ENCODE assay signal across 1 cellular context in the genomic region with DNA sequence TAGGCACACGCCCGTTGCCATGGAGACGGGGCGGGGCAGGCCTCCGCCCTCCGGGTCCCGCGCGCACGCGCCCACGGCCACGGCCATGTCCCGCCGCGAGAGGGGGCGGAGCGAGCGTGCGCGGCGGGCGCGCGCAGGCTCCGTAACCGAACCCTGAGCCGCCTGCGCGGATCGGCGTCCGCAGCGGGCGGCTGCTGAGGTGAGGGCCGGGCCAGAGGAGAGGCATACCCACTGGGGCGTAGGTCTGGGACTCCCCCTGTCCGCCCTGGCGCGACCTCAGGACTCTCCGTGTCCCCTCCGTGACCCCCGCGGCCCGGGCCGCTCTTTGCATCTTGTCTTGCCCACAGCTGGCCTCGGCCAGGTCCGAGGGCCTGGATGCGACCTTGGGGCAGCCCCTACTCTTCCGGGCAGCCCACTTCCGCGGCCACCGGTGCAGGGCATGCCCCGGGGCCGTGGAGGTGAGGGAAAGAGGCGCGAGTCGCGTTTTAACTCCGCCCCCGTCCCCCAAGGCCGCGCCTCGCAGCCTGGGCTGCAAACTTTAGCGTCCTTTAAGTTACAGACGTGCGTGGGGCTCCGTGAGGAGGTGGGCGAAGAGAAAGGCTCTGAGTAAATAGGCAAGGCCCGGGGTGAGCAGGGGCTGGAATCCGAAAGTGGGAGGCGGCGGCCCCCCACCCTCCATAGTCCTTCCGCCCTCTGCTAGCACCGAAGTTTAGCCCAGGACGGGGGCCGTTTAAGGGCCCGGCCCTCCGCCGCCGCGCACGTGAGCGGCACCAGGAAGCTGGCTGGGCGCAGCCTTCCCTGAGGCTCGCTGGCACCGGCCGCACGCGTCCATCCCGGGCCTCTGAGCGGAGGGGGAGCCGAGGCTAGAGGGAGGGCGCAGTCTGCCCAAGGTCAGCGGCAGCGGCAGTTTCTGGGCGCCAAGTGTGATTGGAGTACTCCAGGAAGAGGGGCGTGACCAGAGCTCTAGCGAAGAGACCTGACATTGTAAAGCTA.
A peak's percentile ranks its signal among the peaks of the same experiment; 100 is the strongest.
TF ChIP-seq lines count a peak whose summit lies in the region.

A gene with protein sequence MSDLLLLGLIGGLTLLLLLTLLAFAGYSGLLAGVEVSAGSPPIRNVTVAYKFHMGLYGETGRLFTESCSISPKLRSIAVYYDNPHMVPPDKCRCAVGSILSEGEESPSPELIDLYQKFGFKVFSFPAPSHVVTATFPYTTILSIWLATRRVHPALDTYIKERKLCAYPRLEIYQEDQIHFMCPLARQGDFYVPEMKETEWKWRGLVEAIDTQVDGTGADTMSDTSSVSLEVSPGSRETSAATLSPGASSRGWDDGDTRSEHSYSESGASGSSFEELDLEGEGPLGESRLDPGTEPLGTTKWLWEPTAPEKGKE (plus strand): TSS at position 163 of the 993 bp plus-strand sequence. CDS start 3,053 bp downstream, outside the sequence.

TF ChIP-seq in GM12878, 131 proteins besides CTCF, POLR2A, EP300 and RAD21 (continued from another document and continues in another):
- TF ChIP-seq, protein P1, sequence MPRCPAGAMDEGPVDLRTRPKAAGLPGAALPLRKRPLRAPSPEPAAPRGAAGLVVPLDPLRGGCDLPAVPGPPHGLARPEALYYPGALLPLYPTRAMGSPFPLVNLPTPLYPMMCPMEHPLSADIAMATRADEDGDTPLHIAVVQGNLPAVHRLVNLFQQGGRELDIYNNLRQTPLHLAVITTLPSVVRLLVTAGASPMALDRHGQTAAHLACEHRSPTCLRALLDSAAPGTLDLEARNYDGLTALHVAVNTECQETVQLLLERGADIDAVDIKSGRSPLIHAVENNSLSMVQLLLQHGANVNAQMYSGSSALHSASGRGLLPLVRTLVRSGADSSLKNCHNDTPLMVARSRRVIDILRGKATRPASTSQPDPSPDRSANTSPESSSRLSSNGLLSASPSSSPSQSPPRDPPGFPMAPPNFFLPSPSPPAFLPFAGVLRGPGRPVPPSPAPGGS (IDR thresholded peaks at IDR 0.05; ENCODE audit: borderline replicate concordance, insufficient read depth, low read depth, low read length, poor library complexity, severe bottlenecking) = peak; percentile 16
- TF ChIP-seq HDAC2 (IDR thresholded peaks at IDR 0.05) (no peak), JUNB (IDR thresholded peaks at IDR 0.05) (no peak), FOXK2 (IDR thresholded peaks at IDR 0.05) (no peak), RFX5 (IDR thresholded peaks at IDR 0.05; ENCODE audit: low read depth, low read length) (no peak), ETV6 (conservative IDR thresholded peaks at IDR 0.05 in 1 of 2, IDR thresholded peaks at IDR 0.05 in 1 of 2; ENCODE audit: borderline replicate concordance in 1 of 2, low read depth in 1 of 2) (0 out of 4 replicates have a peak, but pooled peaks of 1 of the 2 experiments have one; percentile 26), CHD1 (IDR thresholded peaks at IDR 0.05; ENCODE audit: low read depth, low read length) (no peak), CHD4 (IDR thresholded peaks at IDR 0.05) (no peak), SMARCA5 (IDR thresholded peaks at IDR 0.05) (0 out of 2 replicates have a peak, but pooled peaks have one; percentile 47), MYC (IDR thresholded peaks at IDR 0.05; ENCODE audit: insufficient read depth, insufficient read length, insufficient replicate concordance, low read length, severe bottlenecking) (no peak), SMAD5 (IDR thresholded peaks at IDR 0.05; ENCODE audit: low read depth) (no peak), MTA2 (IDR thresholded peaks at IDR 0.05; ENCODE audit: low read depth) (no peak), GATAD2B (conservative IDR thresholded peaks at IDR 0.05; ENCODE audit: low read depth) (peak; percentile 81), YBX1 (IDR thresholded peaks at IDR 0.05) (no peak), GABPA (IDR thresholded peaks at IDR 0.05; ENCODE audit: low read depth) (no peak), HDAC6 (IDR thresholded peaks at IDR 0.05; ENCODE audit: unreplicated experiment) (no peak), SIN3A (IDR thresholded peaks at IDR 0.05; ENCODE audit: low read depth, low read length) (peak; percentile 77), RCOR1 (conservative IDR thresholded peaks at IDR 0.05; ENCODE audit: low read depth, low read length) (no peak), SUPT20H (IDR thresholded peaks at IDR 0.05; ENCODE audit: borderline replicate concordance, control insufficient read depth, low read depth, low read length) (no peak), SRF (IDR thresholded peaks at IDR 0.05; ENCODE audit: low read depth in 2 of 2, low read length in 2 of 2) (peak in 1 of 2 experiments; percentile 87; a peak in 3 of 4 replicates), ZNF24 (IDR thresholded peaks at IDR 0.05) (no peak), DPF2 (IDR thresholded peaks at IDR 0.05) (peak; percentile 79), RB1 (IDR thresholded peaks at IDR 0.05; ENCODE audit: borderline replicate concordance) (no peak; the same call in 1 of the 2 replicates), STAT3 (IDR thresholded peaks at IDR 0.05; ENCODE audit: low read depth, low read length) (no peak)
- TF ChIP-seq, protein P2, sequence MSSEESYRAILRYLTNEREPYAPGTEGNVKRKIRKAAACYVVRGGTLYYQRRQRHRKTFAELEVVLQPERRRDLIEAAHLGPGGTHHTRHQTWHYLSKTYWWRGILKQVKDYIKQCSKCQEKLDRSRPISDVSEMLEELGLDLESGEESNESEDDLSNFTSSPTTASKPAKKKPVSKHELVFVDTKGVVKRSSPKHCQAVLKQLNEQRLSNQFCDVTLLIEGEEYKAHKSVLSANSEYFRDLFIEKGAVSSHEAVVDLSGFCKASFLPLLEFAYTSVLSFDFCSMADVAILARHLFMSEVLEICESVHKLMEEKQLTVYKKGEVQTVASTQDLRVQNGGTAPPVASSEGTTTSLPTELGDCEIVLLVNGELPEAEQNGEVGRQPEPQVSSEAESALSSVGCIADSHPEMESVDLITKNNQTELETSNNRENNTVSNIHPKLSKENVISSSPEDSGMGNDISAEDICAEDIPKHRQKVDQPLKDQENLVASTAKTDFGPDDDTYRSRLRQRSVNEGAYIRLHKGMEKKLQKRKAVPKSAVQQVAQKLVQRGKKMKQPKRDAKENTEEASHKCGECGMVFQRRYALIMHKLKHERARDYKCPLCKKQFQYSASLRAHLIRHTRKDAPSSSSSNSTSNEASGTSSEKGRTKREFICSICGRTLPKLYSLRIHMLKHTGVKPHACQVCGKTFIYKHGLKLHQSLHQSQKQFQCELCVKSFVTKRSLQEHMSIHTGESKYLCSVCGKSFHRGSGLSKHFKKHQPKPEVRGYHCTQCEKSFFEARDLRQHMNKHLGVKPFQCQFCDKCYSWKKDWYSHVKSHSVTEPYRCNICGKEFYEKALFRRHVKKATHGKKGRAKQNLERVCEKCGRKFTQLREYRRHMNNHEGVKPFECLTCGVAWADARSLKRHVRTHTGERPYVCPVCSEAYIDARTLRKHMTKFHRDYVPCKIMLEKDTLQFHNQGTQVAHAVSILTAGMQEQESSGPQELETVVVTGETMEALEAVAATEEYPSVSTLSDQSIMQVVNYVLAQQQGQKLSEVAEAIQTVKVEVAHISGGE (CRISPR knock-in tag; IDR thresholded peaks at IDR 0.05) = no peak
- TF ChIP-seq, protein P3, sequence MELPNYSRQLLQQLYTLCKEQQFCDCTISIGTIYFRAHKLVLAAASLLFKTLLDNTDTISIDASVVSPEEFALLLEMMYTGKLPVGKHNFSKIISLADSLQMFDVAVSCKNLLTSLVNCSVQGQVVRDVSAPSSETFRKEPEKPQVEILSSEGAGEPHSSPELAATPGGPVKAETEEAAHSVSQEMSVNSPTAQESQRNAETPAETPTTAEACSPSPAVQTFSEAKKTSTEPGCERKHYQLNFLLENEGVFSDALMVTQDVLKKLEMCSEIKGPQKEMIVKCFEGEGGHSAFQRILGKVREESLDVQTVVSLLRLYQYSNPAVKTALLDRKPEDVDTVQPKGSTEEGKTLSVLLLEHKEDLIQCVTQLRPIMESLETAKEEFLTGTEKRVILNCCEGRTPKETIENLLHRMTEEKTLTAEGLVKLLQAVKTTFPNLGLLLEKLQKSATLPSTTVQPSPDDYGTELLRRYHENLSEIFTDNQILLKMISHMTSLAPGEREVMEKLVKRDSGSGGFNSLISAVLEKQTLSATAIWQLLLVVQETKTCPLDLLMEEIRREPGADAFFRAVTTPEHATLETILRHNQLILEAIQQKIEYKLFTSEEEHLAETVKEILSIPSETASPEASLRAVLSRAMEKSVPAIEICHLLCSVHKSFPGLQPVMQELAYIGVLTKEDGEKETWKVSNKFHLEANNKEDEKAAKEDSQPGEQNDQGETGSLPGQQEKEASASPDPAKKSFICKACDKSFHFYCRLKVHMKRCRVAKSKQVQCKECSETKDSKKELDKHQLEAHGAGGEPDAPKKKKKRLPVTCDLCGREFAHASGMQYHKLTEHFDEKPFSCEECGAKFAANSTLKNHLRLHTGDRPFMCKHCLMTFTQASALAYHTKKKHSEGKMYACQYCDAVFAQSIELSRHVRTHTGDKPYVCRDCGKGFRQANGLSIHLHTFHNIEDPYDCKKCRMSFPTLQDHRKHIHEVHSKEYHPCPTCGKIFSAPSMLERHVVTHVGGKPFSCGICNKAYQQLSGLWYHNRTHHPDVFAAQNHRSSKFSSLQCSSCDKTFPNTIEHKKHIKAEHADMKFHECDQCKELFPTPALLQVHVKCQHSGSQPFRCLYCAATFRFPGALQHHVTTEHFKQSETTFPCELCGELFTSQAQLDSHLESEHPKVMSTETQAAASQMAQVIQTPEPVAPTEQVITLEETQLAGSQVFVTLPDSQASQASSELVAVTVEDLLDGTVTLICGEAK (IDR thresholded peaks at IDR 0.05; ENCODE audit: borderline replicate concordance) = no peak
- TF ChIP-seq, protein P4, sequence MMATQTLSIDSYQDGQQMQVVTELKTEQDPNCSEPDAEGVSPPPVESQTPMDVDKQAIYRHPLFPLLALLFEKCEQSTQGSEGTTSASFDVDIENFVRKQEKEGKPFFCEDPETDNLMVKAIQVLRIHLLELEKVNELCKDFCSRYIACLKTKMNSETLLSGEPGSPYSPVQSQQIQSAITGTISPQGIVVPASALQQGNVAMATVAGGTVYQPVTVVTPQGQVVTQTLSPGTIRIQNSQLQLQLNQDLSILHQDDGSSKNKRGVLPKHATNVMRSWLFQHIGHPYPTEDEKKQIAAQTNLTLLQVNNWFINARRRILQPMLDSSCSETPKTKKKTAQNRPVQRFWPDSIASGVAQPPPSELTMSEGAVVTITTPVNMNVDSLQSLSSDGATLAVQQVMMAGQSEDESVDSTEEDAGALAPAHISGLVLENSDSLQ (IDR thresholded peaks at IDR 0.05) = no peak
- TF ChIP-seq, protein P5, sequence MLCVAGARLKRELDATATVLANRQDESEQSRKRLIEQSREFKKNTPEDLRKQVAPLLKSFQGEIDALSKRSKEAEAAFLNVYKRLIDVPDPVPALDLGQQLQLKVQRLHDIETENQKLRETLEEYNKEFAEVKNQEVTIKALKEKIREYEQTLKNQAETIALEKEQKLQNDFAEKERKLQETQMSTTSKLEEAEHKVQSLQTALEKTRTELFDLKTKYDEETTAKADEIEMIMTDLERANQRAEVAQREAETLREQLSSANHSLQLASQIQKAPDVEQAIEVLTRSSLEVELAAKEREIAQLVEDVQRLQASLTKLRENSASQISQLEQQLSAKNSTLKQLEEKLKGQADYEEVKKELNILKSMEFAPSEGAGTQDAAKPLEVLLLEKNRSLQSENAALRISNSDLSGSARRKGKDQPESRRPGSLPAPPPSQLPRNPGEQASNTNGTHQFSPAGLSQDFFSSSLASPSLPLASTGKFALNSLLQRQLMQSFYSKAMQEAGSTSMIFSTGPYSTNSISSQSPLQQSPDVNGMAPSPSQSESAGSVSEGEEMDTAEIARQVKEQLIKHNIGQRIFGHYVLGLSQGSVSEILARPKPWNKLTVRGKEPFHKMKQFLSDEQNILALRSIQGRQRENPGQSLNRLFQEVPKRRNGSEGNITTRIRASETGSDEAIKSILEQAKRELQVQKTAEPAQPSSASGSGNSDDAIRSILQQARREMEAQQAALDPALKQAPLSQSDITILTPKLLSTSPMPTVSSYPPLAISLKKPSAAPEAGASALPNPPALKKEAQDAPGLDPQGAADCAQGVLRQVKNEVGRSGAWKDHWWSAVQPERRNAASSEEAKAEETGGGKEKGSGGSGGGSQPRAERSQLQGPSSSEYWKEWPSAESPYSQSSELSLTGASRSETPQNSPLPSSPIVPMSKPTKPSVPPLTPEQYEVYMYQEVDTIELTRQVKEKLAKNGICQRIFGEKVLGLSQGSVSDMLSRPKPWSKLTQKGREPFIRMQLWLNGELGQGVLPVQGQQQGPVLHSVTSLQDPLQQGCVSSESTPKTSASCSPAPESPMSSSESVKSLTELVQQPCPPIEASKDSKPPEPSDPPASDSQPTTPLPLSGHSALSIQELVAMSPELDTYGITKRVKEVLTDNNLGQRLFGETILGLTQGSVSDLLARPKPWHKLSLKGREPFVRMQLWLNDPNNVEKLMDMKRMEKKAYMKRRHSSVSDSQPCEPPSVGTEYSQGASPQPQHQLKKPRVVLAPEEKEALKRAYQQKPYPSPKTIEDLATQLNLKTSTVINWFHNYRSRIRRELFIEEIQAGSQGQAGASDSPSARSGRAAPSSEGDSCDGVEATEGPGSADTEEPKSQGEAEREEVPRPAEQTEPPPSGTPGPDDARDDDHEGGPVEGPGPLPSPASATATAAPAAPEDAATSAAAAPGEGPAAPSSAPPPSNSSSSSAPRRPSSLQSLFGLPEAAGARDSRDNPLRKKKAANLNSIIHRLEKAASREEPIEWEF (IDR thresholded peaks at IDR 0.05; ENCODE audit: insufficient replicate concordance, low read depth, low read length) = no peak
- TF ChIP-seq, protein P6, sequence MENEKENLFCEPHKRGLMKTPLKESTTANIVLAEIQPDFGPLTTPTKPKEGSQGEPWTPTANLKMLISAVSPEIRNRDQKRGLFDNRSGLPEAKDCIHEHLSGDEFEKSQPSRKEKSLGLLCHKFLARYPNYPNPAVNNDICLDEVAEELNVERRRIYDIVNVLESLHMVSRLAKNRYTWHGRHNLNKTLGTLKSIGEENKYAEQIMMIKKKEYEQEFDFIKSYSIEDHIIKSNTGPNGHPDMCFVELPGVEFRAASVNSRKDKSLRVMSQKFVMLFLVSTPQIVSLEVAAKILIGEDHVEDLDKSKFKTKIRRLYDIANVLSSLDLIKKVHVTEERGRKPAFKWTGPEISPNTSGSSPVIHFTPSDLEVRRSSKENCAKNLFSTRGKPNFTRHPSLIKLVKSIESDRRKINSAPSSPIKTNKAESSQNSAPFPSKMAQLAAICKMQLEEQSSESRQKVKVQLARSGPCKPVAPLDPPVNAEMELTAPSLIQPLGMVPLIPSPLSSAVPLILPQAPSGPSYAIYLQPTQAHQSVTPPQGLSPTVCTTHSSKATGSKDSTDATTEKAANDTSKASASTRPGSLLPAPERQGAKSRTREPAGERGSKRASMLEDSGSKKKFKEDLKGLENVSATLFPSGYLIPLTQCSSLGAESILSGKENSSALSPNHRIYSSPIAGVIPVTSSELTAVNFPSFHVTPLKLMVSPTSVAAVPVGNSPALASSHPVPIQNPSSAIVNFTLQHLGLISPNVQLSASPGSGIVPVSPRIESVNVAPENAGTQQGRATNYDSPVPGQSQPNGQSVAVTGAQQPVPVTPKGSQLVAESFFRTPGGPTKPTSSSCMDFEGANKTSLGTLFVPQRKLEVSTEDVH (IDR thresholded peaks at IDR 0.05; ENCODE audit: low read depth, partially characterized antibody) = no peak
